ENCODE assay signal across 27 cellular contexts in the genomic region with DNA sequence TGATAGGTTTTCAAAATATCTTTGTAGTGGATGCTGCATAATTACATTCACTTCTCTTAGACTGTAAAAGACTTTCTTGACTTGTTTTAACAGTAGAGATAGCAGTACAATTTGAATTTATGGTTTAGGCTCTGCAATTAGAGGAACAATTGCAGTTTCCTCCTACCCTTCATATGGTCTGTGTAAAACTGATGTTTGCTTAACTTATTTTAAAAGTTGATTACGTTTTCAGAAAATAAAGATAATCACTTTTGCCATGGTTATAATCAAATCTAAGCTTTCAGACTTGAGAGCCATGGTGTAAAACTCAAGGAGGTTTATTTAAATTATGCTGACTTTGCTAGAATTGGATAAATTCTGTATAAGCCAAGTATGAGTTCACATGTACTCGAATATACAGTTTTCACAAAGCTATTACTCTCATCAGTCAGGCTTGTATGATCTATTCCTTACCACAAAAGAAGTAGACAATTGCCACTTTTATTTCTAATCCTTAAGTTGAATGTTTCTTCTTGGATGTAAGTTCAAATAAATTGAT.
"Had no signal": no experiment of that assay in that cellular context is flagged by ENCODE, and none has a peak within 500 bp of the region (broad histone marks: within the 10 kb centered on the region; RNA-seq: fewer than 3 reads in every experiment).

No MANE protein-coding gene starts in this region.

- DNase-seq: activated CD4-positive, alpha-beta T cell treated with anti-CD3 and anti-CD28 coated beads for 48 hours; activated CD4-positive, alpha-beta T cell treated with anti-CD3 and anti-CD28 coated beads, Interleukin-2, amount 50 U/mL, for 48 hours; activated CD4-positive, CD25-positive, alpha-beta regulatory T cell treated with anti-CD3 and anti-CD28 coated beads, Interleukin-2, amount 50 U/mL, for 72 hours; activated CD8-positive, alpha-beta memory T cell treated with anti-CD3 and anti-CD28 coated beads, Interleukin-2, amount 10 ng/mL, durations not matched to agents 7 days and 5 days; activated effector memory CD4-positive, alpha-beta T cell treated with Interleukin-2 at 50 U/mL for 16 hours; activated naive CD4-positive, alpha-beta T cell; activated T-cell treated with anti-CD3 and anti-CD28 coated beads, Interleukin-2, amount 50 U/mL, for 24 hours; body of pancreas; central memory CD4-positive, alpha-beta T cell; Kasumi-1; NCI-H1105 treated with DMSO at 0.1 percent for 48 hours; NCI-H1436 treated with DMSO at 0.1 percent for 48 hours; NCI-H187 treated with DMSO at 0.1 percent for 48 hours; NCI-H2081 treated with DMSO at 0.1 percent for 48 hours; NCI-H226; NCI-H526; NCI-H82; RPMI8226; SJCRH30; SW 1271 had no signal

- ATAC-seq: activated CD8-positive, alpha-beta memory T cell treated with anti-CD3 and anti-CD28 coated beads, Interleukin-2, amount 10 ng/mL, durations not matched to agents 7 days and 5 days; body of pancreas; Panc1; Right ventricle myocardium inferior; SK-N-SH treated with all-trans-retinoic acid at 6 μM for 48 hours; WTC11 had no signal

- H3K9me3 Mint-ChIP-seq: activated naive CD4-positive, alpha-beta T cell treated with anti-CD3 and anti-CD28 coated beads, Interleukin-2, amount 50 U/mL, for 24 hours; activated T-cell treated with anti-CD3 and anti-CD28 coated beads, Interleukin-2, amount 50 U/mL, for 24 hours; activated T-helper 1 cell treated with anti-CD3 and anti-CD28 coated beads, Interleukin-12 subunit alpha, Interleukin-12 subunit beta, Interleukin-2, Interleukin-4 antibody, amounts not matched to agents 30 ng/mL and 10 ng/mL and 1 ng/mL, durations not matched to agents 14 hours and 24 hours and 36 hours; WTC11 had no signal

- H3K27me3 Mint-ChIP-seq: activated CD8-positive, alpha-beta memory T cell treated with anti-CD3 and anti-CD28 coated beads, Interleukin-2, amount 10 ng/mL, durations not matched to agents 7 days and 5 days; activated naive CD4-positive, alpha-beta T cell treated with anti-CD3 and anti-CD28 coated beads, Interleukin-2, amount 50 U/mL, for 24 hours; activated T-cell treated with anti-CD3 and anti-CD28 coated beads, Interleukin-2, amount 50 U/mL, for 24 hours had no signal

- H3K4me1 ChIP-seq: SJCRH30 had no signal

- H3K27me3 ChIP-seq: ascending aorta, body of pancreas, SJCRH30 had no signal

- H3K27ac ChIP-seq: ascending aorta, body of pancreas, SJCRH30 had no signal

- H3K4me3 ChIP-seq: ascending aorta, body of pancreas, SJCRH30 had no signal

- H3K27ac Mint-ChIP-seq: activated CD8-positive, alpha-beta memory T cell treated with anti-CD3 and anti-CD28 coated beads, Interleukin-2, amount 10 ng/mL, durations not matched to agents 7 days and 5 days; activated naive CD4-positive, alpha-beta T cell treated with anti-CD3 and anti-CD28 coated beads, Interleukin-2, amount 50 U/mL, for 24 hours; activated T-cell treated with anti-CD3 and anti-CD28 coated beads, Interleukin-2, amount 50 U/mL, for 24 hours; activated T-helper 1 cell treated with anti-CD3 and anti-CD28 coated beads, Interleukin-12 subunit alpha, Interleukin-12 subunit beta, Interleukin-2, Interleukin-4 antibody, amounts not matched to agents 30 ng/mL and 10 ng/mL and 1 ng/mL, durations not matched to agents 14 hours and 24 hours and 36 hours; WTC11 had no signal

- H3K4me3 Mint-ChIP-seq: activated CD8-positive, alpha-beta memory T cell treated with anti-CD3 and anti-CD28 coated beads, Interleukin-2, amount 10 ng/mL, durations not matched to agents 7 days and 5 days; activated T-cell treated with anti-CD3 and anti-CD28 coated beads, Interleukin-2, amount 50 U/mL, for 24 hours had no signal

- H3K9me3 ChIP-seq: ascending aorta, body of pancreas, SJCRH30 had no signal
